ENCODE assay signal across 28 cellular contexts in genomic region chrX:132231587-132231986, GRCh38.
"Had no signal": no experiment of that assay in that cellular context is flagged by ENCODE, and none has a peak within 500 bp of the region (broad histone marks: within the 10 kb centered on the region; RNA-seq: fewer than 3 reads in every experiment).

No MANE protein-coding gene starts in this region.

- H3K36me3 ChIP-seq: left ventricle myocardium inferior, neural progenitor cell, stomach, suprapubic skin, tibial nerve, uterus had no signal

- H3K4me3 Mint-ChIP-seq: activated CD4-positive, alpha-beta memory T cell treated with anti-CD3 and anti-CD28 coated beads, Interleukin-2, amount 10 ng/mL, durations not matched to agents 7 days and 5 days; brain; dendritic cell treated with granulocyte-macrophage colony-stimulating factor and Interleukin-4, amounts not matched to agents 40 ng/mL and 50 ng/mL, for 4 days; mesothelial cell of epicardium; naive thymus-derived CD8-positive, alpha-beta T cell; neural progenitor cell; stimulated activated effector memory CD8-positive, alpha-beta T cell treated with anti-CD3 and anti-CD28 coated beads, Interleukin-12 subunit alpha, Interleukin-12 subunit beta, amount 100 ng/mL, for 72 hours had no signal

- FAIRE-seq: endometrium, frontal cortex, small intestine had no signal

- H3K9me3 ChIP-seq: left ventricle myocardium inferior, stomach, suprapubic skin, tibial nerve, uterus had no signal

- DNase-seq: activated CD4-positive, alpha-beta memory T cell treated with anti-CD3 and anti-CD28 coated beads, Interleukin-2, amount 10 ng/mL, durations not matched to agents 7 days and 5 days; activated CD4-positive, alpha-beta T cell treated with anti-CD3 and anti-CD28 coated beads for 4 hours; activated CD4-positive, CD25-positive, alpha-beta regulatory T cell; activated effector memory CD4-positive, alpha-beta T cell treated with anti-CD3 and anti-CD28 coated beads, Interleukin-2, amount 50 U/mL, for 16 hours; activated naive CD4-positive, alpha-beta T cell treated with anti-CD3 and anti-CD28 coated beads, Interleukin-2, amount 50 U/mL, for 16 hours; activated T-cell treated with anti-CD3 and anti-CD28 coated beads for 4 hours; anterior cingulate cortex; effector CD4-positive, alpha-beta T cell; head of caudate nucleus; hypothalamus; left ventricle myocardium inferior; naive thymus-derived CD8-positive, alpha-beta T cell; posterior cingulate gyrus; small intestine; stimulated activated CD4-positive, alpha-beta T cell treated with anti-CD3 and anti-CD28 coated beads, Interleukin-2, amount 100 ng/mL, for 24 hours; stomach; T1000; uterus had no signal

- H3K27me3 Mint-ChIP-seq: activated CD4-positive, alpha-beta memory T cell treated with anti-CD3 and anti-CD28 coated beads, Interleukin-2, amount 10 ng/mL, durations not matched to agents 7 days and 5 days; dendritic cell treated with granulocyte-macrophage colony-stimulating factor and Interleukin-4, amounts not matched to agents 40 ng/mL and 50 ng/mL, for 4 days; naive thymus-derived CD8-positive, alpha-beta T cell had no signal

- H3K4me1 ChIP-seq: left ventricle myocardium inferior, neural progenitor cell, stomach, suprapubic skin, tibial nerve, uterus had no signal

- H2AFZ ChIP-seq: neural progenitor cell had no signal

- H3K27me3 ChIP-seq: neural progenitor cell, stomach, suprapubic skin, tibial nerve, uterus had no signal

- ATAC-seq: naive thymus-derived CD8-positive, alpha-beta T cell; sciatic nerve; stimulated activated effector memory CD8-positive, alpha-beta T cell treated with anti-CD3 and anti-CD28 coated beads, Interleukin-12 subunit alpha, Interleukin-12 subunit beta, amount 100 ng/mL, for 72 hours had no signal

- H3K27ac ChIP-seq: left ventricle myocardium inferior, neural progenitor cell, stomach, suprapubic skin, tibial nerve, uterus had no signal

- H3K36me3 Mint-ChIP-seq: stimulated activated effector memory CD8-positive, alpha-beta T cell treated with anti-CD3 and anti-CD28 coated beads, Interleukin-12 subunit alpha, Interleukin-12 subunit beta, amount 100 ng/mL, for 72 hours had no signal

- H3K9ac ChIP-seq: neural progenitor cell had no signal

- H3K4me2 ChIP-seq: neural progenitor cell had no signal

- H3K27ac Mint-ChIP-seq: activated CD4-positive, alpha-beta memory T cell treated with anti-CD3 and anti-CD28 coated beads, Interleukin-2, amount 10 ng/mL, durations not matched to agents 7 days and 5 days; brain; dendritic cell treated with granulocyte-macrophage colony-stimulating factor and Interleukin-4, amounts not matched to agents 40 ng/mL and 50 ng/mL, for 4 days; mesothelial cell of epicardium; naive thymus-derived CD8-positive, alpha-beta T cell; neural progenitor cell; stimulated activated effector memory CD8-positive, alpha-beta T cell treated with anti-CD3 and anti-CD28 coated beads, Interleukin-12 subunit alpha, Interleukin-12 subunit beta, amount 100 ng/mL, for 72 hours had no signal

- H3K4me3 ChIP-seq: left ventricle myocardium inferior, neural progenitor cell, stomach, suprapubic skin, tibial nerve, uterus had no signal

- H3K9me3 Mint-ChIP-seq: activated CD4-positive, alpha-beta memory T cell treated with anti-CD3 and anti-CD28 coated beads, Interleukin-2, amount 10 ng/mL, durations not matched to agents 7 days and 5 days; brain; dendritic cell treated with granulocyte-macrophage colony-stimulating factor and Interleukin-4, amounts not matched to agents 40 ng/mL and 50 ng/mL, for 4 days; naive thymus-derived CD8-positive, alpha-beta T cell; stimulated activated effector memory CD8-positive, alpha-beta T cell treated with anti-CD3 and anti-CD28 coated beads, Interleukin-12 subunit alpha, Interleukin-12 subunit beta, amount 100 ng/mL, for 72 hours had no signal
